ENCODE assay signal across 18 cellular contexts in genomic region chr4:118754890-118755289, GRCh38.
DNase-seq lines count a peak whose midpoint lies in the region; ATAC-seq and TF ChIP-seq lines count a peak whose summit lies in the region.
"Had no signal": no experiment of that assay in that cellular context is flagged by ENCODE, and none has a peak within 500 bp of the region (broad histone marks: within the 10 kb centered on the region; RNA-seq: fewer than 3 reads in every experiment).

No MANE protein-coding gene starts in this region.

- no peaks in the 10 kb centered on the region for H3K9me2 ChIP-seq in hepatocyte (replicated peaks; ENCODE audit: insufficient read depth)

- H3K27ac ChIP-seq in hepatocyte (peak overlapping the region; percentile 59), uterus (peak overlapping the region; percentile 86 to 97)
- H3K27ac ChIP-seq: BLaER1, SJCRH30 had no signal

- no peak for TF ChIP-seq POLR2A in uterus (IDR thresholded peaks at IDR 0.05)

- no peaks in the 10 kb centered on the region for H3K79me2 ChIP-seq in hepatocyte

- no peaks in the 10 kb centered on the region for H3K9me3 ChIP-seq in hepatocyte (ENCODE audit: low read depth)
- H3K9me3 ChIP-seq in uterus: no peaks in the 10 kb centered on the region
- H3K9me3 ChIP-seq: BLaER1, SJCRH30 had no signal

- ATAC-seq in Right ventricle myocardium superior (ENCODE audit: poor library complexity): peak; percentile 51
- no peak for ATAC-seq in Right ventricle myocardium inferior
- ATAC-seq in sciatic nerve: peak; percentile 53
- ATAC-seq in HG02759 (IDR thresholded peaks at IDR 0.05; ENCODE audit: unreplicated experiment): no peak
- ATAC-seq: K562; stimulated activated naive B cell treated with anti-CD40 and anti-IgM and Interleukin-4, amounts not matched to agents 10 μg/mL and 1 μg/mL and 100 μg/mL, for 72 hours had no signal

- 79% methylated on average over 2 of the region's 2 CpGs for WGBS in hepatocyte (ENCODE audit: low lambda C conversion rate, missing lambda C conversion rate)

- H3K27me3 ChIP-seq in hepatocyte: no peaks in the 10 kb centered on the region
- H3K27me3 ChIP-seq in uterus: no peaks in the 10 kb centered on the region
- H3K27me3 ChIP-seq: BLaER1, SJCRH30 had no signal

- no peak for DNase-seq in Right ventricle myocardium superior
- no peak for DNase-seq in Right ventricle myocardium inferior (ENCODE audit: missing footprints)
- DNase-seq in hepatocyte (ENCODE audit: low spot score): no peak
- no peak for DNase-seq in sciatic nerve (ENCODE audit: low spot score)
- no peak for DNase-seq in uterus
- no peak for DNase-seq in NCI-H2171 (lab: John Stamatoyannopoulos, UW)
- no peak for DNase-seq in H4 (ENCODE audit: low spot score)
- DNase-seq: hippocampal formation; kidney; mesendoderm; NCI-H187 treated with DMSO at 0.1 percent for 48 hours; NCI-H345; retina; SJCRH30; stimulated activated naive B cell treated with anti-CD40 and anti-IgM and Interleukin-4, amounts not matched to agents 10 μg/mL and 1 μg/mL and 100 μg/mL, for 72 hours had no signal

- peak overlapping the region; percentile 10 for H3K4me2 ChIP-seq in hepatocyte
- H3K4me2 ChIP-seq: BLaER1 had no signal

- TF ChIP-seq CTCF in hepatocyte (IDR thresholded peaks at IDR 0.05; ENCODE audit: poor library complexity): no peak
- no peak for TF ChIP-seq CTCF in uterus (IDR thresholded peaks at IDR 0.05)

- H3K36me3 ChIP-seq in hepatocyte (replicated peaks; ENCODE audit: insufficient read depth, low read depth) (no peaks in the 10 kb centered on the region), uterus (no peaks in the 10 kb centered on the region)

- no peak overlapping the region for H3K4me3 ChIP-seq in hepatocyte
- no peak overlapping the region for H3K4me3 ChIP-seq in uterus
- H3K4me3 ChIP-seq: BLaER1, K562, SJCRH30 had no signal

- no peaks in the 10 kb centered on the region for H4K20me1 ChIP-seq in hepatocyte (ENCODE audit: insufficient read depth, poor library complexity, severe bottlenecking)
- H4K20me1 ChIP-seq: BLaER1 had no signal

- H3K4me1 ChIP-seq in hepatocyte (ENCODE audit: insufficient read depth): peaks cover 49% of the 10 kb centered on the region
- peaks cover 17% of the 10 kb centered on the region in 2 donors for H3K4me1 ChIP-seq in uterus
- H3K4me1 ChIP-seq: BLaER1 had no signal

- intact Hi-C loops in Right ventricle myocardium superior (cut with DNase I): no loop called here
- intact Hi-C loops in Right ventricle myocardium inferior (cut with DNase I): no loop called here
- intact Hi-C loops in sciatic nerve (cut with DNase I): no loop called here
- intact Hi-C loops in uterus (cut with DNase I; ENCODE audit: low total_unique reads): no loop called here

- no peak overlapping the region for H2AFZ ChIP-seq in hepatocyte

Comparison
In these comparisons a context has a peak if more than half of its experiments do, and no peak if none do; other contexts are left out.
1. ATAC-seq: peak in Right ventricle myocardium superior (single experiment) and sciatic nerve (single experiment); none in Right ventricle myocardium inferior (single experiment) and HG02759 (single experiment).